In genomic region chr19:5406198-5406597, GRCh38 we compare ENCODE assay signal across 10 cellular contexts. TPM values are rescaled to one million over a fixed set of nuclear protein-coding genes. Genes with fewer than 3 reads are reported as not detected.
"Had no signal": no experiment of that assay in that cellular context is flagged by ENCODE, and none has a peak within 500 bp of the region (broad histone marks: within the 10 kb centered on the region; RNA-seq: fewer than 3 reads in every experiment).

No MANE protein-coding gene starts in this region.

RNA-seq across cellular contexts. Expression of gene ZNRF4, which starts 49.0 kb away (rescaled TPM):
- total RNA-seq: OCI-LY7, PC-3, PC-9, Peyer's patch, Right ventricle myocardium inferior, Right ventricle myocardium superior, RPMI7951, SJCRH30, SJSA1, SK-MEL-5 had no signal
